Comparison of ENCODE assay signal across 1 cellular context in the genomic region with DNA sequence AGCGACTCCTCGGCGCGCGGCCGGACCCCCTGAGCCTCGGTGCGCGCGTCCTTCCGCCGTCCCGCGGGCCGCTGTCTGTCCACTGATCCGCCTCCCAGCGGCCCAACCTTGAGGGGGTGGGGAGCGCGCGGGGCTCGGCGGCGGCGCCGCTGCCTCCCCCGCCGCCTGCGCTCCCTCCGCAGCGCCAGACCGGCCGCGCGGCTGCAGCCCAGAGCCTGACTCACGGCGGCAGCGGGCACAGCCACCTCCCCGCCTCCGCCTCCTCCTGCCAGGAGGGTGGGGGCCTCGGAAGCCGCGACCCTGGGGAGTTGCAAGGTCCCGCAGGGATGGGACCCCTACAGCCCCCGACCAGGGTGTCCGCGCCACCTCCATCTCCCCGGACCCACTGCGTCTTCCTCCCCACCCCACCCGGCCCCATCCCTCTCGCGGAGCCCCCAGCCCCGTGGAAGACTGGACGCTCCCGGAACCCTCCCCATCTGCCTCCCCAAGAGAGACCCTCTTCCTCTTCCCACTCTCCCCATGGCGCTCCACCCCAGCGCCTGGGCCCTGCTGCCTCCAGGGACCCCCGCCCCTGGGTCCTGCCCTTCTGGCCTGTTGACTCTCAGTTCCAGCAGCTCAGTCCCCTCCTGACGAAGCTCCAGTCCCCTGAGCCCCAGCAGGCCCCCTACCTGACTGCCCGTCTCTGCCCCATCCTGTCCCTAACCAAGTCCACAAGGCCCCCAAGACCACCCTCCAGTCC.
TF ChIP-seq lines count a peak whose summit lies in the region.

No MANE protein-coding gene starts in this region.

TF ChIP-seq in A549, 52 proteins besides CTCF, POLR2A, EP300 and RAD21:
- TF ChIP-seq NFE2L2 (conservative IDR thresholded peaks at IDR 0.05; ENCODE audit: low read length) (no peak), POLR2AphosphoS2 (conservative IDR thresholded peaks at IDR 0.05; ENCODE audit: low read length) (no peak), EHF (CRISPR knock-in tag; IDR thresholded peaks at IDR 0.05) (no peak)
- TF ChIP-seq, protein P1, sequence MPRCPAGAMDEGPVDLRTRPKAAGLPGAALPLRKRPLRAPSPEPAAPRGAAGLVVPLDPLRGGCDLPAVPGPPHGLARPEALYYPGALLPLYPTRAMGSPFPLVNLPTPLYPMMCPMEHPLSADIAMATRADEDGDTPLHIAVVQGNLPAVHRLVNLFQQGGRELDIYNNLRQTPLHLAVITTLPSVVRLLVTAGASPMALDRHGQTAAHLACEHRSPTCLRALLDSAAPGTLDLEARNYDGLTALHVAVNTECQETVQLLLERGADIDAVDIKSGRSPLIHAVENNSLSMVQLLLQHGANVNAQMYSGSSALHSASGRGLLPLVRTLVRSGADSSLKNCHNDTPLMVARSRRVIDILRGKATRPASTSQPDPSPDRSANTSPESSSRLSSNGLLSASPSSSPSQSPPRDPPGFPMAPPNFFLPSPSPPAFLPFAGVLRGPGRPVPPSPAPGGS (IDR thresholded peaks at IDR 0.05), result no peak
